Comparison of ENCODE assay signal across 2 cellular contexts in genomic region chr18:26546170-26546874, GRCh38.
TF ChIP-seq lines count a peak whose summit lies in the region.

No MANE protein-coding gene starts in this region.

TF ChIP-seq in H1, 55 proteins besides CTCF, POLR2A, EP300 and RAD21 (continued from another document):
- no peak for TF ChIP-seq E2F6 (IDR thresholded peaks at IDR 0.05)

TF ChIP-seq in neural cell, 6 proteins besides CTCF, POLR2A, EP300 and RAD21 (continued from another document):
- no peak for TF ChIP-seq REST (IDR thresholded peaks at IDR 0.05; ENCODE audit: borderline replicate concordance)
TF ChIP-seq in neural cell: peak in this region for 0.
